Comparison of ENCODE assay signal across 19 cellular contexts in genomic region chr14:72975776-72976175, GRCh38. TPM values are rescaled to one million over a fixed set of nuclear protein-coding genes. Genes with fewer than 3 reads are reported as not detected.
DNase-seq lines count a peak whose midpoint lies in the region; ATAC-seq and TF ChIP-seq lines count a peak whose summit lies in the region.
"Had no signal": no experiment of that assay in that cellular context is flagged by ENCODE, and none has a peak within 500 bp of the region (broad histone marks: within the 10 kb centered on the region; RNA-seq: fewer than 3 reads in every experiment).

No MANE protein-coding gene starts in this region.

- H3K27me3 ChIP-seq in WERI-Rb-1 (ENCODE audit: insufficient read depth, low read depth, severe bottlenecking) (no peaks in the 10 kb centered on the region), lower lobe of right lung (ENCODE audit: low read depth) (no peaks in the 10 kb centered on the region)
- H3K27me3 ChIP-seq: gastrocnemius medialis, SJSA1, upper lobe of left lung had no signal

- no peak overlapping the region for H3K27ac Mint-ChIP-seq in stimulated activated naive CD8-positive, alpha-beta T cell treated with anti-CD3 and anti-CD28 coated beads, Interleukin-15, amount 100 ng/mL, for 72 hours
- H3K27ac Mint-ChIP-seq: nephron progenitor cell; stimulated activated memory B cell treated with anti-CD40 and anti-IgM and Interleukin-4, amounts not matched to agents 10 μg/mL and 1 μg/mL and 100 μg/mL, for 72 hours had no signal

- intact Hi-C loops in lower lobe of right lung (cut with DNase I), result no loop called here

- no peak overlapping the region for H3K4me3 Mint-ChIP-seq in stimulated activated naive CD8-positive, alpha-beta T cell treated with anti-CD3 and anti-CD28 coated beads, Interleukin-15, amount 100 ng/mL, for 72 hours
- H3K4me3 Mint-ChIP-seq: nephron progenitor cell; stimulated activated memory B cell treated with anti-CD40 and anti-IgM and Interleukin-4, amounts not matched to agents 10 μg/mL and 1 μg/mL and 100 μg/mL, for 72 hours had no signal

- peaks cover 41% of the 10 kb centered on the region for H3K36me3 ChIP-seq in WERI-Rb-1
- peaks cover 98% of the 10 kb centered on the region for H3K36me3 ChIP-seq in lower lobe of right lung

- no peaks in the 10 kb centered on the region for H3K9me3 Mint-ChIP-seq in stimulated activated naive CD8-positive, alpha-beta T cell treated with anti-CD3 and anti-CD28 coated beads, Interleukin-15, amount 100 ng/mL, for 72 hours
- H3K9me3 Mint-ChIP-seq: nephron progenitor cell; stimulated activated memory B cell treated with anti-CD40 and anti-IgM and Interleukin-4, amounts not matched to agents 10 μg/mL and 1 μg/mL and 100 μg/mL, for 72 hours had no signal

- no peaks in the 10 kb centered on the region for H3K4me1 ChIP-seq in lower lobe of right lung
- H3K4me1 ChIP-seq: Caco-2, gastrocnemius medialis, SJSA1, upper lobe of left lung had no signal

- TF ChIP-seq CTCF in WERI-Rb-1 (IDR thresholded peaks at IDR 0.05; ENCODE audit: low read depth, low read length) (peak; percentile 28; the same call in 1 of the 2 replicates), lower lobe of right lung (IDR thresholded peaks at IDR 0.05) (no peak)

- peak; percentile 18 for DNase-seq in NCI-H82 (lab: John Stamatoyannopoulos, UW)
- DNase-seq in NCI-H82 treated with DMSO at 0.1 percent for 48 hours (lab: John Stamatoyannopoulos, UW; ENCODE audit: unreplicated experiment), result no peak
- DNase-seq in HCEC 1CT, result peak; percentile 11
- peak; percentile 38 for DNase-seq in WERI-Rb-1
- DNase-seq in myocyte (ENCODE audit: low read depth), result peak; percentile 6
- no peak for DNase-seq in lower lobe of right lung
- no peak for DNase-seq in stimulated activated naive CD8-positive, alpha-beta T cell treated with anti-CD3 and anti-CD28 coated beads, Interleukin-15, amount 100 ng/mL, for 72 hours
- DNase-seq: activated naive CD4-positive, alpha-beta T cell treated with anti-CD3 and anti-CD28 coated beads, Interleukin-2, amount 50 U/mL, for 16 hours; gastrocnemius medialis; mammary epithelial cell; MM.1S; nephron progenitor cell; stimulated activated CD4-positive, alpha-beta T cell treated with anti-CD3 and anti-CD28 coated beads, Interleukin-4, amount 100 ng/mL, for 4 hours; upper lobe of left lung had no signal

- no peaks in the 10 kb centered on the region for H3K27me3 Mint-ChIP-seq in stimulated activated naive CD8-positive, alpha-beta T cell treated with anti-CD3 and anti-CD28 coated beads, Interleukin-15, amount 100 ng/mL, for 72 hours
- H3K27me3 Mint-ChIP-seq: stimulated activated memory B cell treated with anti-CD40 and anti-IgM and Interleukin-4, amounts not matched to agents 10 μg/mL and 1 μg/mL and 100 μg/mL, for 72 hours had no signal

- H3K4me1 Mint-ChIP-seq in stimulated activated naive CD8-positive, alpha-beta T cell treated with anti-CD3 and anti-CD28 coated beads, Interleukin-15, amount 100 ng/mL, for 72 hours, result no peaks in the 10 kb centered on the region
- H3K4me1 Mint-ChIP-seq: stimulated activated memory B cell treated with anti-CD40 and anti-IgM and Interleukin-4, amounts not matched to agents 10 μg/mL and 1 μg/mL and 100 μg/mL, for 72 hours had no signal

- H3K9me3 ChIP-seq in WERI-Rb-1 (ENCODE audit: severe bottlenecking) (no peaks in the 10 kb centered on the region), lower lobe of right lung (no peaks in the 10 kb centered on the region)
- H3K9me3 ChIP-seq: Caco-2, gastrocnemius medialis, SJSA1, upper lobe of left lung had no signal

- no peak overlapping the region for H3K27ac ChIP-seq in WERI-Rb-1
- no peak overlapping the region for H3K27ac ChIP-seq in lower lobe of right lung
- H3K27ac ChIP-seq: gastrocnemius medialis, SJSA1, upper lobe of left lung had no signal

- no peak overlapping the region for H3K4me3 ChIP-seq in WERI-Rb-1 (ENCODE audit: low read depth, low read length)
- no peak overlapping the region for H3K4me3 ChIP-seq in lower lobe of right lung
- H3K4me3 ChIP-seq: gastrocnemius medialis, SJSA1, upper lobe of left lung had no signal

- ATAC-seq in lower lobe of right lung, result no peak
- no peak for ATAC-seq in HG03571 (IDR thresholded peaks at IDR 0.05; ENCODE audit: unreplicated experiment)
- ATAC-seq in stimulated activated naive CD8-positive, alpha-beta T cell treated with anti-CD3 and anti-CD28 coated beads, Interleukin-15, amount 100 ng/mL, for 72 hours, result no peak
- ATAC-seq: gastrocnemius medialis; sciatic nerve; stimulated activated memory B cell treated with anti-CD40 and anti-IgM and Interleukin-4, amounts not matched to agents 10 μg/mL and 1 μg/mL and 100 μg/mL, for 72 hours had no signal

RNA-seq across cellular contexts. Expression of gene DCAF4, which starts 49.5 kb away (rescaled TPM):
- total RNA-seq in myocyte (19.8 and 23.2 TPM in 2 replicates), lower lobe of right lung (19.5 TPM)
- polyA plus RNA-seq in myocyte (2012), result 18.5 TPM

RNA-seq across cellular contexts. Expression of gene ZFYVE1, which starts 51.1 kb away (rescaled TPM):
- 17.0 and 29.1 TPM in 2 replicates for total RNA-seq in myocyte
- 27.4 TPM for polyA plus RNA-seq in myocyte (2012)
- total RNA-seq in lower lobe of right lung, result 20.1 TPM

Comparison
In these comparisons a context has a peak if more than half of its experiments do, and no peak if none do; other contexts are left out.
1. DNase-seq: peak in NCI-H82 (single experiment), HCEC 1CT (single experiment), WERI-Rb-1 (single experiment) and myocyte (single experiment); none in NCI-H82 treated with DMSO at 0.1 percent for 48 hours (single experiment), lower lobe of right lung (single experiment) and stimulated activated naive CD8-positive, alpha-beta T cell treated with anti-CD3 and anti-CD28 coated beads, Interleukin-15, amount 100 ng/mL, for 72 hours (0 of 2).